Comparison of ENCODE assay signal across 9 cellular contexts in genomic region chrX:17547658-17548057, GRCh38.
DNase-seq lines count a peak whose midpoint lies in the region; ATAC-seq and TF ChIP-seq lines count a peak whose summit lies in the region.
"Had no signal": no experiment of that assay in that cellular context is flagged by ENCODE, and none has a peak within 500 bp of the region (broad histone marks: within the 10 kb centered on the region; RNA-seq: fewer than 3 reads in every experiment).

No MANE protein-coding gene starts in this region.

- TF ChIP-seq EP300 in suprapubic skin (IDR thresholded peaks at IDR 0.05): no peak

- no peaks in the 10 kb centered on the region for H3K4me1 ChIP-seq in suprapubic skin

- ATAC-seq in GM21723 (IDR thresholded peaks at IDR 0.05; ENCODE audit: unreplicated experiment): peak; percentile 74

- no peaks in the 10 kb centered on the region for H3K9me3 Mint-ChIP-seq in chondrocyte (ENCODE audit: low read depth)

- peaks cover 47% of the 10 kb centered on the region for H3K4me1 Mint-ChIP-seq in chondrocyte (ENCODE audit: low read depth)

- H3K27ac ChIP-seq in suprapubic skin: no peak overlapping the region
- H3K27ac ChIP-seq: HL-60 had no signal

- H3K4me3 ChIP-seq in retinal pigment epithelial cell (ENCODE audit: low read length): no peak overlapping the region
- H3K4me3 ChIP-seq in suprapubic skin: no peak overlapping the region

- H3K27me3 Mint-ChIP-seq in chondrocyte (ENCODE audit: low read depth): no peaks in the 10 kb centered on the region

- H3K27me3 ChIP-seq in suprapubic skin: no peaks in the 10 kb centered on the region

- 78% methylated on average over 2 of the region's 2 CpGs for WGBS in suprapubic skin

- TF ChIP-seq CTCF in chondrocyte (IDR thresholded peaks at IDR 0.05) (no peak), retinal pigment epithelial cell (conservative IDR thresholded peaks at IDR 0.05; ENCODE audit: low read depth, low read length) (no peak), suprapubic skin (IDR thresholded peaks at IDR 0.05) (no peak)

- no peaks in the 10 kb centered on the region for H3K36me3 ChIP-seq in suprapubic skin

- in situ Hi-C loops in KBM-7 (cut with MboI; ENCODE audit: low pct_unique_long_range_greater_than_20kb, low sequenced_read_pairs): no loop called here

- H3K9me3 ChIP-seq in suprapubic skin: no peaks in the 10 kb centered on the region

- no peak for TF ChIP-seq POLR2A in suprapubic skin (IDR thresholded peaks at IDR 0.05)

- no peaks in the 10 kb centered on the region for H3K36me3 Mint-ChIP-seq in chondrocyte (ENCODE audit: low read depth)

- H3K27ac Mint-ChIP-seq in chondrocyte (ENCODE audit: unreplicated experiment): peak overlapping the region; percentile 76

- DNase-seq in EH (ENCODE audit: low read depth): peak; percentile 82
- DNase-seq in KBM-7: peak; percentile 39
- DNase-seq in chondrocyte (ENCODE audit: low spot score): no peak
- peak; percentile 48 for DNase-seq in retinal pigment epithelial cell (ENCODE audit: low read depth)
- DNase-seq in suprapubic skin (ENCODE audit: low spot score in 2 of 2): no peak
- no peak for DNase-seq in central memory CD4-positive, alpha-beta T cell
- DNase-seq in amygdala (lab: John Stamatoyannopoulos, UW): no peak

- no peak overlapping the region for H3K4me3 Mint-ChIP-seq in chondrocyte (ENCODE audit: unreplicated experiment)

Comparison
In these comparisons a context has a peak if more than half of its experiments do, and no peak if none do; other contexts are left out.
1. DNase-seq: peak in EH (single experiment), KBM-7 (single experiment) and retinal pigment epithelial cell (single experiment); none in chondrocyte (single experiment), suprapubic skin (0 of 2), central memory CD4-positive, alpha-beta T cell (single experiment) and amygdala (0 of 56).